In genomic region chr3:44363591-44363990, GRCh38 we compare ENCODE assay signal across 20 cellular contexts. TPM values are rescaled to one million over a fixed set of nuclear protein-coding genes. Genes with fewer than 3 reads are reported as not detected.
DNase-seq lines count a peak whose midpoint lies in the region; ATAC-seq, FAIRE-seq and TF ChIP-seq lines count a peak whose summit lies in the region.
"Had no signal": no experiment of that assay in that cellular context is flagged by ENCODE, and none has a peak within 500 bp of the region (broad histone marks: within the 10 kb centered on the region; RNA-seq: fewer than 3 reads in every experiment).

No MANE protein-coding gene starts in this region.

- peak; percentile 5 to 47 for DNase-seq in A549 (ENCODE audit: low read depth in 1 of 2, low spot score in 1 of 2)
- peak; percentile 81 for DNase-seq in kidney tubule cell (ENCODE audit: low spot score)
- no peak for DNase-seq in COLO829 (ENCODE audit: low spot score)
- no peak for DNase-seq in NCI-H2227 treated with DMSO at 0.1 percent for 48 hours (lab: John Stamatoyannopoulos, UW)
- DNase-seq in retina: no peak
- no peak for DNase-seq in SIG-M5 (lab: John Stamatoyannopoulos, UW)
- DNase-seq: activated CD4-positive, CD25-positive, alpha-beta regulatory T cell; activated gamma-delta T cell treated with Interleukin-2 at 50 U/mL for 16 hours; CD4-positive, alpha-beta memory T cell; NCI-H1436; NK-92 treated with Interleukin-12 subunit alpha and Interleukin-12 subunit beta, amount 100 ng/mL, for 24 hours; nucleus accumbens; stimulated activated CD4-positive, alpha-beta T cell treated with anti-CD3 and anti-CD28 coated beads, Interleukin-4, amount 100 ng/mL, for 24 hours; thyroid gland had no signal

- no peak for TF ChIP-seq CTCF in A549 (IDR thresholded peaks at IDR 0.05)

- 5% methylated on average over 1 of the region's 2 CpGs for WGBS in A549 (ENCODE audit: missing lambda C conversion rate)

- peak overlapping the region in 1 of 2 experiments; percentile 53; a peak in 2 of 6 replicates for H3K27ac ChIP-seq in A549
- H3K27ac ChIP-seq: ascending aorta, coronary artery, thyroid gland had no signal

- peak overlapping the region; percentile 48 for H3K4me2 ChIP-seq in A549

- peaks cover 41% of the 10 kb centered on the region for H3K4me1 ChIP-seq in A549
- H3K4me1 ChIP-seq: ascending aorta, thyroid gland had no signal

- FAIRE-seq in A549 (lab: Jason Lieb, UNC): no peak
- FAIRE-seq: GM12892 had no signal

- ATAC-seq in A549 (peak in 1 of 2 experiments; percentile 72; a peak in 3 of 6 replicates), GM19463 (IDR thresholded peaks at IDR 0.05; ENCODE audit: unreplicated experiment) (peak; percentile 89), HG03175 (IDR thresholded peaks at IDR 0.05; ENCODE audit: unreplicated experiment) (peak; percentile 81)
- ATAC-seq: Right ventricle myocardium inferior had no signal

- H3K4me3 ChIP-seq in A549: no peak overlapping the region
- H3K4me3 ChIP-seq: ascending aorta, coronary artery, thyroid gland had no signal

- TF ChIP-seq RAD21 in A549 (conservative IDR thresholded peaks at IDR 0.05 in 1 of 2, IDR thresholded peaks at IDR 0.05 in 1 of 2): no peak

- CTCF ChIA-PET in A549 (lab: Yijun Ruan, JAX): no interaction called here

- POLR2A ChIA-PET in A549 (lab: Yijun Ruan, JAX): interaction anchor here (0.7 kb wide), 1 partner anchor 484 kb away, joined by 9 read pairs; no protein-coding TSS in a partner anchor

- no peak for TF ChIP-seq POLR2A in A549 (IDR thresholded peaks at IDR 0.05; ENCODE audit: low read length)

- no peaks in the 10 kb centered on the region for H3K9me3 ChIP-seq in A549
- H3K9me3 ChIP-seq: ascending aorta, thyroid gland had no signal

- TF ChIP-seq EP300 in A549 (IDR thresholded peaks at IDR 0.05): no peak

TF ChIP-seq in A549, 52 proteins besides CTCF, POLR2A, EP300 and RAD21:
- no peak for TF ChIP-seq NFE2L2 (conservative IDR thresholded peaks at IDR 0.05; ENCODE audit: low read length)
- TF ChIP-seq CEBPB (IDR thresholded peaks at IDR 0.05): peak in 1 of 2 experiments; percentile 3; a peak in 1 of 4 replicates
TF ChIP-seq in A549: peak in this region for 1.

RNA-seq across cellular contexts. Expression of gene TCAIM, which starts 25.0 kb away (rescaled TPM):
- polyA plus RNA-seq in A549 (2011; rRNA removed) (19.2 TPM in 2 replicates), A549 (2017; fragmentation: RNase III; extraction: RNeasy Plus Mini Kit Qiagen cat#74134 plus additional on column Dnase treatment) (10.2 to 12.1 TPM (median 10.8 TPM) in 3 replicates)
- polyA plus RNA-seq in A549 (2012; cell fraction: cytosol; rRNA removed): 4.4 and 5.1 TPM in 2 replicates
- 1.2 and 2.1 TPM in 2 replicates for polyA plus RNA-seq in A549 (2012; cell fraction: nucleus; rRNA removed)
- 6.1 and 7.4 TPM in 2 replicates for polyA minus RNA-seq in A549 (2011; rRNA and poly(A)+ RNA removed)

Comparison
In these comparisons a context has a peak if more than half of its experiments do, and no peak if none do; other contexts are left out.
1. DNase-seq: peak in A549 (2 of 2) and kidney tubule cell (single experiment); none in COLO829 (single experiment), NCI-H2227 treated with DMSO at 0.1 percent for 48 hours (single experiment), retina (single experiment) and SIG-M5 (single experiment).